In genomic region chr17:55332296-55333041, GRCh38 we compare ENCODE assay signal across 28 cellular contexts.
DNase-seq lines count a peak whose midpoint lies in the region; ATAC-seq and TF ChIP-seq lines count a peak whose summit lies in the region.
"Had no signal": no experiment of that assay in that cellular context is flagged by ENCODE, and none has a peak within 500 bp of the region (broad histone marks: within the 10 kb centered on the region; RNA-seq: fewer than 3 reads in every experiment).

No MANE protein-coding gene starts in this region.

- no TSS peak for BruUV-seq in Caco-2 (replicated peaks; lab: Mats Ljungman, UMichigan)

- no peaks in the 10 kb centered on the region for H3K27me3 Mint-ChIP-seq in Caco-2 (ENCODE audit: insufficient read depth, unreplicated experiment)

- peaks cover 26% of the 10 kb centered on the region for H3K4me1 Mint-ChIP-seq in Caco-2 (ENCODE audit: low read depth, unreplicated experiment)
- H3K4me1 Mint-ChIP-seq: immature natural killer cell; stimulated activated naive B cell treated with anti-CD40 and anti-IgM and Interleukin-4, amounts not matched to agents 10 μg/mL and 1 μg/mL and 100 μg/mL, for 72 hours had no signal

- H3K9me3 Mint-ChIP-seq in Caco-2 (ENCODE audit: unreplicated experiment) = peaks cover 16% of the 10 kb centered on the region
- H3K9me3 Mint-ChIP-seq: immature natural killer cell had no signal

- H3K36me3 ChIP-seq in left lung = no peaks in the 10 kb centered on the region
- H3K36me3 ChIP-seq in Caco-2 (ENCODE audit: control insufficient read depth, insufficient read depth, low read length) = no peaks in the 10 kb centered on the region
- H3K36me3 ChIP-seq: HAP-1, prostate gland had no signal

- peaks cover 3% of the 10 kb centered on the region for H3K36me3 Mint-ChIP-seq in Caco-2 (ENCODE audit: insufficient read depth, unreplicated experiment)
- H3K36me3 Mint-ChIP-seq: immature natural killer cell had no signal

- H3K27me3 ChIP-seq in left lung (no peaks in the 10 kb centered on the region), Caco-2 (replicated peaks; ENCODE audit: control insufficient read depth, insufficient read depth, low read length) (no peaks in the 10 kb centered on the region)
- H3K27me3 ChIP-seq: body of pancreas had no signal

- intact Hi-C loops in left lung (cut with DNase I) = no loop called here
- intact Hi-C loops in Caco-2 (cut with micrococcal nuclease; ENCODE audit: unreplicated experiment) = no loop called here

- POLR2A ChIA-PET in Caco-2 (lab: Charles Lee) = no interaction called here

- CTCF ChIA-PET in Caco-2 (lab: Charles Lee) = no interaction called here

- H3K4me3 Mint-ChIP-seq in Caco-2 (ENCODE audit: unreplicated experiment) = no peak overlapping the region
- H3K4me3 Mint-ChIP-seq: activated naive CD8-positive, alpha-beta T cell treated with anti-CD3 and anti-CD28 coated beads for 36 hours; activated T-helper 1 cell treated with anti-CD3 and anti-CD28 coated beads, Interleukin-12 subunit alpha, Interleukin-12 subunit beta, Interleukin-2, Interleukin-4 antibody, amounts not matched to agents 30 ng/mL and 10 ng/mL and 1 ng/mL, durations not matched to agents 14 hours and 24 hours and 36 hours; immature natural killer cell; neural crest cell; stimulated activated naive B cell treated with anti-CD40 and anti-IgM and Interleukin-4, amounts not matched to agents 10 μg/mL and 1 μg/mL and 100 μg/mL, for 72 hours had no signal

- DNase-seq in DMS153 treated with DMSO at 0.1 percent for 48 hours (lab: John Stamatoyannopoulos, UW; ENCODE audit: unreplicated experiment) = peak; percentile 40
- DNase-seq in LoVo (ENCODE audit: low spot score) = peak; percentile 6
- DNase-seq in NCI-H510A (lab: John Stamatoyannopoulos, UW) = peak; percentile 51
- DNase-seq in left lung = peak in 1 of 2 donors; percentile 69
- DNase-seq in dermis blood vessel endothelial cell = no peak
- no peak for DNase-seq in cortex of kidney (lab: John Stamatoyannopoulos, UW)
- no peak for DNase-seq in Caco-2
- DNase-seq: activated CD4-positive, alpha-beta T cell treated with anti-CD3 and anti-CD28 coated beads for 4 hours; activated naive CD8-positive, alpha-beta T cell treated with anti-CD3 and anti-CD28 coated beads for 36 hours; body of pancreas; effector CD8-positive, alpha-beta T cell; erythroblast; foreskin fibroblast; GF-D8; immature natural killer cell; KG1; NCI-H2081 treated with DMSO at 0.1 percent for 48 hours; NCI-H774; PC-3; stimulated activated CD4-positive, alpha-beta T cell treated with anti-CD3 and anti-CD28 coated beads, Interleukin-1b, Interleukin-23, amount 100 ng/mL, for 48 hours; stimulated activated naive B cell treated with anti-CD40 and anti-IgM and Interleukin-4, amounts not matched to agents 10 μg/mL and 1 μg/mL and 100 μg/mL, for 72 hours; T-helper 1 cell had no signal

- no peaks in the 10 kb centered on the region for H3K9me3 ChIP-seq in left lung
- H3K9me3 ChIP-seq in Caco-2 = peaks cover 10% of the 10 kb centered on the region
- H3K9me3 ChIP-seq: body of pancreas, HAP-1, prostate gland had no signal

- no peak overlapping the region for H3K4me3 ChIP-seq in left lung
- no peak overlapping the region for H3K4me3 ChIP-seq in Caco-2 (ENCODE audit: low read depth, low read length)
- H3K4me3 ChIP-seq: body of pancreas, HAP-1, prostate gland had no signal

- H3K27ac Mint-ChIP-seq in Caco-2 (ENCODE audit: unreplicated experiment) = no peak overlapping the region
- H3K27ac Mint-ChIP-seq: activated naive CD8-positive, alpha-beta T cell treated with anti-CD3 and anti-CD28 coated beads for 36 hours; activated T-helper 1 cell treated with anti-CD3 and anti-CD28 coated beads, Interleukin-12 subunit alpha, Interleukin-12 subunit beta, Interleukin-2, Interleukin-4 antibody, amounts not matched to agents 30 ng/mL and 10 ng/mL and 1 ng/mL, durations not matched to agents 14 hours and 24 hours and 36 hours; immature natural killer cell; stimulated activated naive B cell treated with anti-CD40 and anti-IgM and Interleukin-4, amounts not matched to agents 10 μg/mL and 1 μg/mL and 100 μg/mL, for 72 hours had no signal

- H3K4me1 ChIP-seq in left lung (no peaks in the 10 kb centered on the region), Caco-2 (peaks cover 39% of the 10 kb centered on the region)
- H3K4me1 ChIP-seq: body of pancreas, HAP-1, prostate gland had no signal

- H3K27ac ChIP-seq in left lung = no peak overlapping the region
- H3K27ac ChIP-seq: body of pancreas, C4-2B, prostate gland had no signal

- ATAC-seq in left lung (peak; percentile 90), HG02642 (IDR thresholded peaks at IDR 0.05; ENCODE audit: poor library complexity, unreplicated experiment) (no peak)
- ATAC-seq: body of pancreas; PC-3; stimulated activated naive B cell treated with anti-CD40 and anti-IgM and Interleukin-4, amounts not matched to agents 10 μg/mL and 1 μg/mL and 100 μg/mL, for 72 hours had no signal

- no peak for TF ChIP-seq CTCF in left lung (IDR thresholded peaks at IDR 0.05)
- no peak for TF ChIP-seq CTCF in Caco-2 (IDR thresholded peaks at IDR 0.05; ENCODE audit: insufficient read depth in 1 of 2, low read depth in 1 of 2, low read length in 1 of 2, severe bottlenecking in 1 of 2, unreplicated experiment in 1 of 2)

Comparison
In these comparisons a context has a peak if more than half of its experiments do, and no peak if none do; other contexts are left out.
1. DNase-seq: peak in DMS153 treated with DMSO at 0.1 percent for 48 hours (single experiment), LoVo (single experiment) and NCI-H510A (single experiment); none in dermis blood vessel endothelial cell (single experiment), cortex of kidney (single experiment) and Caco-2 (0 of 2).